8 cellular contexts compared by ENCODE assay signal in the genomic region with DNA sequence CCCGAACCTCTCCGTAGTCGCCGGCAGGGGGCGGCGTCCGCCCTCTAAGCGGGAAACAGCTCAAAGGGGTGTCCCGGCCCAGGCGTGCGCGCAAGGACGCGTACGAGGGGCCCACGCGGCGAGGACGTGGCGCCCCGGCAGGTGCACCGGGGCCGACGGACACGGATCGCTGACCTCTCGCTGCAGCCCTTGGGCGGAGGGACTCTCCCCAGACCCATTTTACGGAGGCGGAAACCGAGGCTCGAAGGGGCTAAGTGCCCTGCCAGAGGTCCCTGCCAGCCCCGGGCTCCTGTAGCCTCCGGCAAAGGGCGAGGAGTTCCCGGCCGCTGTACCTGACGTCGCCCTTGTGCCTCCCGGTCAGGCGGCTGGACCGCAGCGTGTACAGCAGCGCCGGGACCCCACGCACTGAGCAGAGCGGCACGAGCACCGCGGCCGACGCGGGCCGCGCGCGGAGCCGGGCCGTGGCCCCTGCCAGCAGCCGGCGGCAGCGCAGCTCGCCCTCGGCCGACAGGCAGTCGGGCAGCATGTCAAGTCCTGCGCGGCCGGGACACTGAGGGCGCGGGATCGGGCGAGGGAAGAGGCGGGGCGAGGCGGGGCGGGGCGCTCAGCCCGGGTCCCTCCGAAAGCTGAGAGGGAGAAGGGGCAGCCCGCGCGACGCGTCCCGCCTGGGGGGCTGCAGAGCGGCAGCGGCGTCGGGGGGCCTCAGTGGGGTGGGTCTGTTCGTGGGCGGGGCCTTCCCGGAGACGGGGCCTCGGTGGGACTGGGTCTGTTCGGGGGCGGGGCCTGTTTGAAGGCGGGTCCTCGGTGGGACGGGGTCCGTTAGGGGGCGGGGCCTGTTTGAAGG. TPM values are rescaled to one million over a fixed set of nuclear protein-coding genes. Genes with fewer than 3 reads are reported as not detected.
A peak's percentile ranks its signal among the peaks of the same experiment; 100 is the strongest.
DNase-seq lines count a peak whose midpoint lies in the region; ATAC-seq and TF ChIP-seq lines count a peak whose summit lies in the region.

A gene with protein sequence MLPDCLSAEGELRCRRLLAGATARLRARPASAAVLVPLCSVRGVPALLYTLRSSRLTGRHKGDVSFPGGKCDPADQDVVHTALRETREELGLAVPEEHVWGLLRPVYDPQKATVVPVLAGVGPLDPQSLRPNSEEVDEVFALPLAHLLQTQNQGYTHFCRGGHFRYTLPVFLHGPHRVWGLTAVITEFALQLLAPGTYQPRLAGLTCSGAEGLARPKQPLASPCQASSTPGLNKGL (minus strand): TSS at position 552 of the 844 bp plus-strand sequence. CDS start 26 bp downstream, at position 526.

- H3K79me2 ChIP-seq in OCI-LY7 (ENCODE audit: insufficient read depth, low read depth, low read length), result no peaks in the 10 kb centered on the region

- H3K27me3 ChIP-seq in CD8-positive, alpha-beta T cell (ENCODE audit: insufficient read depth, low read length), result no peaks in the 10 kb centered on the region

- peak within 1 kb of the TSS; percentile 90 for H3K4me3 ChIP-seq in CD8-positive, alpha-beta T cell (ENCODE audit: low read depth, low read length)
- peak within 1 kb of the TSS; percentile 77 for H3K4me3 ChIP-seq in OCI-LY7 (ENCODE audit: low read depth, low read length, poor library complexity, severe bottlenecking)

- peak; percentile 94 for TF ChIP-seq CTCF in CD8-positive, alpha-beta T cell (IDR thresholded peaks at IDR 0.05)
- TF ChIP-seq CTCF in OCI-LY7 (conservative IDR thresholded peaks at IDR 0.05; ENCODE audit: low read length), result peak; percentile 67

- peak; percentile 69 to 97 (median 89) for DNase-seq in CD8-positive, alpha-beta T cell
- DNase-seq in OCI-LY7 (ENCODE audit: low spot score) (peak; percentile 96), myocyte (ENCODE audit: low read depth) (peak; percentile 78)
- DNase-seq in activated T-cell treated with anti-CD3 and anti-CD28 coated beads, Interleukin-2, amount 50 U/mL, for 24 hours, result peak; percentile 92
- DNase-seq in stimulated activated CD8-positive, alpha-beta memory T cell treated with anti-CD3 and anti-CD28 coated beads, Interleukin-7, amount 100 ng/mL, for 4 hours (ENCODE audit: low read depth in 2 of 2), result peak; percentile 77 to 85

- POLR2A ChIA-PET in CD8-positive, alpha-beta T cell (lab: Charles Lee), result interaction anchor here (1.2 to 3.1 kb wide), 10 partner anchors 14 to 390 kb away, joined by 3 to 27 read pairs (median 4); no protein-coding TSS in a partner anchor
- POLR2A ChIA-PET in OCI-LY7 (lab: Charles Lee), result interaction anchor here (0.5 to 2.1 kb wide), 5 partner anchors 16 to 47 kb away, joined by 3 to 10 read pairs (median 5); a partner anchor contains a TSS

- intact Hi-C loops in CD8-positive, alpha-beta T cell (cut with DNase I, micrococcal nuclease), result loop anchor here (1.0 to 10.0 kb wide), 11 partner anchors 15 to 176 kb away; a partner anchor contains a TSS
- intact Hi-C loops in OCI-LY7 (cut with micrococcal nuclease; ENCODE audit: unreplicated experiment), result loop anchor here (1.0 to 5.0 kb wide), 4 partner anchors 16 to 163 kb away; a partner anchor contains a TSS

- H4K20me1 ChIP-seq in OCI-LY7 (ENCODE audit: insufficient read depth, low read length), result no peaks in the 10 kb centered on the region

- H3K36me3 ChIP-seq in CD8-positive, alpha-beta T cell (ENCODE audit: insufficient read depth, low read length), result no peaks in the 10 kb centered on the region
- no peaks in the 10 kb centered on the region for H3K36me3 ChIP-seq in OCI-LY7 (ENCODE audit: insufficient read depth, low read length)

- CTCF ChIA-PET in CD8-positive, alpha-beta T cell (lab: Charles Lee), result interaction anchor here (0.6 to 10.9 kb wide), 13 partner anchors 9 to 277 kb away, joined by 3 to 126 read pairs (median 5); a partner anchor contains a TSS
- CTCF ChIA-PET in OCI-LY7 (lab: Charles Lee; ENCODE audit: unreplicated experiment), result interaction anchor here (0.6 to 1.9 kb wide), 5 partner anchors 10 to 19 kb away, joined by 3 to 6 read pairs (median 5); a partner anchor contains a TSS

- peak within 1 kb of the TSS; percentile 87 for H3K4me3 Mint-ChIP-seq in CD8-positive, alpha-beta T cell
- H3K4me3 Mint-ChIP-seq in activated T-cell treated with anti-CD3 and anti-CD28 coated beads, Interleukin-2, amount 50 U/mL, for 24 hours, result peak within 1 kb of the TSS; percentile 80

- H3K4me2 ChIP-seq in OCI-LY7 (ENCODE audit: low read length), result peak within 1 kb of the TSS; percentile 97

- H3K9me2 ChIP-seq in OCI-LY7 (ENCODE audit: insufficient read depth, low read length), result no peaks in the 10 kb centered on the region

- peaks cover 9% of the 10 kb centered on the region for H3K4me1 ChIP-seq in CD8-positive, alpha-beta T cell (ENCODE audit: insufficient read depth, low read length)
- H3K4me1 ChIP-seq in OCI-LY7 (ENCODE audit: insufficient read depth, low read length, poor library complexity, severe bottlenecking), result peaks cover 23% of the 10 kb centered on the region

- H2AFZ ChIP-seq in OCI-LY7 (ENCODE audit: low read length), result peak within 1 kb of the TSS; percentile 68; the same call in 1 of the 2 replicates

- no peaks in the 10 kb centered on the region for H3K9me3 ChIP-seq in CD8-positive, alpha-beta T cell (ENCODE audit: low read length)
- no peaks in the 10 kb centered on the region for H3K9me3 ChIP-seq in OCI-LY7 (ENCODE audit: low read length)

- H3K9me3 Mint-ChIP-seq in CD8-positive, alpha-beta T cell, result no peaks in the 10 kb centered on the region
- H3K9me3 Mint-ChIP-seq in activated T-cell treated with anti-CD3 and anti-CD28 coated beads, Interleukin-2, amount 50 U/mL, for 24 hours, result no peaks in the 10 kb centered on the region

- peak within 1 kb of the TSS; percentile 71 for H3K27ac ChIP-seq in CD8-positive, alpha-beta T cell (ENCODE audit: low read depth, low read length)
- peak within 1 kb of the TSS; percentile 87 for H3K27ac ChIP-seq in OCI-LY7 (ENCODE audit: low read depth, low read length, poor library complexity, severe bottlenecking)

- peaks cover 8% of the 10 kb centered on the region for H3K4me1 Mint-ChIP-seq in CD8-positive, alpha-beta T cell (ENCODE audit: low read depth)
- H3K4me1 Mint-ChIP-seq in activated T-cell treated with anti-CD3 and anti-CD28 coated beads, Interleukin-2, amount 50 U/mL, for 24 hours (ENCODE audit: low read depth), result peaks cover 11% of the 10 kb centered on the region

- ATAC-seq in CD8-positive, alpha-beta T cell, result peak; percentile 78
- peak; percentile 55 for ATAC-seq in GM19351 (IDR thresholded peaks at IDR 0.05; ENCODE audit: unreplicated experiment)
- peak; percentile 39 for ATAC-seq in HG03520 (IDR thresholded peaks at IDR 0.05; ENCODE audit: unreplicated experiment)
- ATAC-seq in esophagus mucosa, result peak; percentile 68

- no peaks in the 10 kb centered on the region for H3K36me3 Mint-ChIP-seq in CD8-positive, alpha-beta T cell
- H3K36me3 Mint-ChIP-seq in activated T-cell treated with anti-CD3 and anti-CD28 coated beads, Interleukin-2, amount 50 U/mL, for 24 hours (ENCODE audit: low read depth), result peaks cover 10% of the 10 kb centered on the region

- BruUV-seq in OCI-LY7 (replicated peaks; lab: Mats Ljungman, UMichigan), result no TSS peak

- H3K27me3 Mint-ChIP-seq in CD8-positive, alpha-beta T cell (ENCODE audit: low read depth), result no peaks in the 10 kb centered on the region
- no peaks in the 10 kb centered on the region for H3K27me3 Mint-ChIP-seq in activated T-cell treated with anti-CD3 and anti-CD28 coated beads, Interleukin-2, amount 50 U/mL, for 24 hours

- peak within 1 kb of the TSS; percentile 79 for H3K27ac Mint-ChIP-seq in CD8-positive, alpha-beta T cell
- H3K27ac Mint-ChIP-seq in activated T-cell treated with anti-CD3 and anti-CD28 coated beads, Interleukin-2, amount 50 U/mL, for 24 hours, result peak within 1 kb of the TSS; percentile 93

RNA-seq across cellular contexts. Expression of the gene that starts here (rescaled TPM):
- total RNA-seq in CD8-positive, alpha-beta T cell, result 1 to 10 TPM; 1.0 to 2.0 TPM
- 14.4 and 20.4 TPM in 2 replicates for total RNA-seq in OCI-LY7 (2014; rRNA removed; shearing (Covaris generic))
- total RNA-seq in OCI-LY7 (2022), result 31.7 and 35.4 TPM in 2 replicates
- 56.0 TPM for total RNA-seq in esophagus mucosa
- 2.3 and 5.9 TPM in 2 replicates for total RNA-seq in myocyte
- polyA plus RNA-seq in myocyte (2012), result 4.2 TPM

Comparison
In these comparisons a context has a peak if more than half of its experiments do, and no peak if none do; other contexts are left out.
1. Peak in every context shown above with its lines: DNase-seq, ATAC-seq, H3K4me3 ChIP-seq and H3K27ac ChIP-seq.